ENCODE assay signal across 8 cellular contexts in the genomic region with DNA sequence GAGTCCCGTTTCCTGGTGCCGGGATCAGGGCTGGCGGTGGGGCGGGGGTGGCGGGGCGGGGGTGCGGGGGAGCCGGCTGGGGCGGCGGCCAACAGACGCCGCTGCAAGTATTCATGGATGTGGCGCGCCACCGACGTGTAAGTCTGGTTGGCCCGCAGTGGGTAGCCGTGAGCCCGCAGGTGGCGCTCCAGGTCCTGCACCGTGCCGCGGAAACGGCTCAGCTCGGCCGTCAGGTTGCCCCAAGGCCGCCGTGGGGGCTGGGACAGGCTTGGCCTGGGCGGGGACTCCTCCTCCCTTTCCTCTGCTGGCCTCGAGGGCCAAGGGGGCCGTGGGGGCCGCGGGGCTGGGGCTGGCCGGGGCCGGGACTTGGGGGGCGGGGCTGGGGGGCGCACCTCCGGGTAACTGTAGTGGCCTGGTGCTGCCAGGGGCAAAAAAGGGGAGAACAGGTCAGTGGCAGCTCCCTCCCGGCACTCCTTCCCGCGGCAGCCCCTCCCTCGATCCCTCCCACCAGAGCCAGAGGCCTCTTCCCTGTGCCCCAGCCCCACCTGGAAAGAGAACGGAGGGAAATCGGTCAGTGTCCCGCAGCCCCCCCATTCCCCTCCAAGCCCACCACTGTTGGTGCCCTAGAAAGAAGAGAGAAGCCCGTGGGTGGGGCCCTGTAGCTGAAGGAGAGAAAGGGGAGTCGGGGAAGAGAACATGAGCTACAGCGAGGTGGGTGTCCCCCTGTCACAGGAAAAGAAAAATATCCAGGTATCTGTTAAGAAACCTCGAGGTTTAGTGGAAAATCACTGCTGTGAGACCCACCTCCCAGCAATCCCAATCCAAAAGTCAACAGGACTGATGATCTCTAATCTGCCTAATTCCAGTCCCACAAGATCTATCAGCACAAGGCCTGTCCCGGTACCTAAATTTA. TPM values are rescaled to one million over a fixed set of nuclear protein-coding genes. Genes with fewer than 3 reads are reported as not detected.
DNase-seq lines count a peak whose midpoint lies in the region; ATAC-seq, FAIRE-seq and TF ChIP-seq lines count a peak whose summit lies in the region.

No MANE protein-coding gene starts in this region.

- ATAC-seq in lower lobe of right lung = peak; percentile 86 to 90
- no peak for ATAC-seq in HG03175 (IDR thresholded peaks at IDR 0.05; ENCODE audit: unreplicated experiment)

- intact Hi-C loops in lower lobe of right lung (cut with DNase I) = no loop called here

- TF ChIP-seq CTCF in coronary artery (IDR thresholded peaks at IDR 0.05) (peak; percentile 68), lower lobe of right lung (IDR thresholded peaks at IDR 0.05) (peak; percentile 59)

- no peaks in the 10 kb centered on the region for H3K9me3 Mint-ChIP-seq in activated CD4-positive, alpha-beta T cell treated with anti-CD3 and anti-CD28 coated beads, Interleukin-2, amount 10 ng/mL, durations not matched to agents 7 days and 5 days

- no peak overlapping the region for H3K4me3 Mint-ChIP-seq in activated CD4-positive, alpha-beta T cell treated with anti-CD3 and anti-CD28 coated beads, Interleukin-2, amount 10 ng/mL, durations not matched to agents 7 days and 5 days

- peaks cover 8% of the 10 kb centered on the region for H3K4me1 Mint-ChIP-seq in activated CD4-positive, alpha-beta T cell treated with anti-CD3 and anti-CD28 coated beads, Interleukin-2, amount 10 ng/mL, durations not matched to agents 7 days and 5 days

- peaks cover 43% of the 10 kb centered on the region for H3K27me3 Mint-ChIP-seq in activated CD4-positive, alpha-beta T cell treated with anti-CD3 and anti-CD28 coated beads, Interleukin-2, amount 10 ng/mL, durations not matched to agents 7 days and 5 days

- peaks cover 40% of the 10 kb centered on the region for H3K36me3 ChIP-seq in lower lobe of right lung

- H3K27ac Mint-ChIP-seq in activated CD4-positive, alpha-beta T cell treated with anti-CD3 and anti-CD28 coated beads, Interleukin-2, amount 10 ng/mL, durations not matched to agents 7 days and 5 days = no peak overlapping the region

- H3K27ac ChIP-seq in coronary artery (peak overlapping the region; percentile 76 to 94), lower lobe of right lung (peak overlapping the region; percentile 76)

- H3K4me3 ChIP-seq in coronary artery = peak overlapping the region; percentile 60
- H3K4me3 ChIP-seq in lower lobe of right lung = no peak overlapping the region

- POLR2A ChIA-PET in activated CD4-positive, alpha-beta T cell treated with anti-CD3 and anti-CD28 coated beads, Interleukin-2, amount 10 ng/mL, durations not matched to agents 7 days and 5 days (lab: Charles Lee) = no interaction called here

- no peak for FAIRE-seq in HTR-8/SVneo (lab: Jason Lieb, UNC)

- DNase-seq in DMS 273 treated with DMSO at 0.1 percent for 48 hours (lab: John Stamatoyannopoulos, UW) (peak; percentile 39), NCI-H146 treated with DMSO at 0.1 percent for 48 hours (lab: John Stamatoyannopoulos, UW; ENCODE audit: unreplicated experiment) (peak; percentile 14), coronary artery (ENCODE audit: low spot score) (peak; percentile 95), lower lobe of right lung (peak; percentile 88), HTR-8/SVneo (ENCODE audit: insufficient read length, low spot score) (no peak)
- peak; percentile 74 for DNase-seq in activated CD4-positive, alpha-beta T cell treated with anti-CD3 and anti-CD28 coated beads, Interleukin-2, amount 10 ng/mL, durations not matched to agents 7 days and 5 days
- DNase-seq in stimulated activated CD8-positive, alpha-beta memory T cell treated with anti-CD3 and anti-CD28 coated beads, Interleukin-4, amount 100 ng/mL, for 24 hours (ENCODE audit: low read depth) = peak; percentile 48

- H3K9me3 ChIP-seq in lower lobe of right lung = no peaks in the 10 kb centered on the region

- no peaks in the 10 kb centered on the region for H3K36me3 Mint-ChIP-seq in activated CD4-positive, alpha-beta T cell treated with anti-CD3 and anti-CD28 coated beads, Interleukin-2, amount 10 ng/mL, durations not matched to agents 7 days and 5 days (ENCODE audit: low read depth)

- CTCF ChIA-PET in activated CD4-positive, alpha-beta T cell treated with anti-CD3 and anti-CD28 coated beads, Interleukin-2, amount 10 ng/mL, durations not matched to agents 7 days and 5 days (lab: Charles Lee) = interaction anchor here (0.6 to 1.4 kb wide), 2 partner anchors 10 to 793 kb away, joined by 3 to 4 read pairs; no protein-coding TSS in a partner anchor

- peaks cover 44% of the 10 kb centered on the region for H3K4me1 ChIP-seq in lower lobe of right lung

- H3K27me3 ChIP-seq in lower lobe of right lung (ENCODE audit: low read depth) = peaks cover 18% of the 10 kb centered on the region

RNA-seq across cellular contexts. Expression of a gene that starts 21.3 kb away (rescaled TPM):
- 1 to 10 TPM; 3.9 to 6.7 TPM for total RNA-seq in activated CD4-positive, alpha-beta T cell treated with anti-CD3 and anti-CD28 coated beads, Interleukin-2, amount 10 ng/mL, durations not matched to agents 7 days and 5 days
- 120 TPM for total RNA-seq in lower lobe of right lung

RNA-seq across cellular contexts. Expression of a gene that starts 40.2 kb away (rescaled TPM):
- 100 to 1,000 TPM; 141 to 142 TPM for total RNA-seq in activated CD4-positive, alpha-beta T cell treated with anti-CD3 and anti-CD28 coated beads, Interleukin-2, amount 10 ng/mL, durations not matched to agents 7 days and 5 days
- 83.7 TPM for total RNA-seq in lower lobe of right lung

RNA-seq across cellular contexts. Expression of a gene that starts 42.3 kb away (rescaled TPM):
- total RNA-seq in activated CD4-positive, alpha-beta T cell treated with anti-CD3 and anti-CD28 coated beads, Interleukin-2, amount 10 ng/mL, durations not matched to agents 7 days and 5 days = 1 to 10 TPM; 6.6 to 7.8 TPM
- 5.8 TPM for total RNA-seq in lower lobe of right lung

RNA-seq across cellular contexts. Expression of a gene that starts 49.6 kb away (rescaled TPM):
- under 1 TPM in 1 of 2 experiments, not detected in 1; 0.12 TPM for total RNA-seq in activated CD4-positive, alpha-beta T cell treated with anti-CD3 and anti-CD28 coated beads, Interleukin-2, amount 10 ng/mL, durations not matched to agents 7 days and 5 days
- total RNA-seq in lower lobe of right lung = 1.1 TPM

Comparison
In these comparisons a context has a peak if more than half of its experiments do, and no peak if none do; other contexts are left out.
1. RNA of a gene that starts 21.3 kb away (total RNA-seq): 120 TPM in lower lobe of right lung (single experiment); 3.9 to 6.7 TPM in activated CD4-positive, alpha-beta T cell treated with anti-CD3 and anti-CD28 coated beads, Interleukin-2, amount 10 ng/mL, durations not matched to agents 7 days and 5 days; every median in the first group is over 10 times any median in the second.